In the genomic region with DNA sequence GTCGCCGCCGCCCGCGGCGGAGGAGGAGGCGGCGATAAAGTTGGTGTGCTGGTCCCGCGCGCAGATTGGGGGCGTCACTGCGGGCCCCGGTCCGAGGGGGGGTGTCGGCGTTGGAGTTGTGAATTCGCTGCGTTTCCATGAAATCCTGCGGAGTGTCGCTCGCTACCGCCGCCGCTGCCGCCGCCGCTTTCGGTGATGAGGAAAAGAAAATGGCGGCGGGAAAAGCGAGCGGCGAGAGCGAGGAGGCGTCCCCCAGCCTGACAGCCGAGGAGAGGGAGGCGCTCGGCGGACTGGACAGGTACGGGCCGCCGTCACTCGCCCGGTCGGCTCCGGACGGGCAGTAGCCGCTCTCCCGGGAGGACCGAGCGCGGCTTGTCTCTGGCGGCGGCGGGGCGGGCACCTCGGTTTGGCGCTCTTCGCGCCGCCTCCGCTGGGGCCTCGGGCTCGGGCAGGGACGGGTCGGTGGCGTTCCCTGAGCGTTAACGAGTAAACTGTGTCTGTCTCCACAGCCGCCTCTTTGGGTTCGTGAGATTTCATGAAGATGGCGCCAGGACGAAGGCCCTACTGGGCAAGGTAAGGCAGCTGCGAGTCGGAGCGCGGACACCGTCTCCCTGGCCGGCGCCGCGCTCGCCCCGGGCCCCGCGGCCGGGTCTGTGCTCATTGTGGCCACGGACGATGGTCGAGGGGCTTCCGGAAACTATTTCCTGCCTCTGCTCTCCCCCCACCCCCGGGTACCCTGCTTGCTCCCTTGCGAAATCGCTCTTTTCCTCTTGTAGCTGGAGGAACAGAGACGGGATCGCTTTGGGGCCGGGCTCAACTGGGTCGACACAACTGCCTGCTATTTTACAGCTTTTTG, we compare ENCODE assay signal across 8 cellular contexts. TPM values are rescaled to one million over a fixed set of nuclear protein-coding genes. Genes with fewer than 3 reads are reported as not detected.
DNase-seq lines count a peak whose midpoint lies in the region; ATAC-seq and TF ChIP-seq lines count a peak whose summit lies in the region.

No MANE protein-coding gene starts in this region.

- H3K27ac ChIP-seq in PC-9, result peak overlapping the region; percentile 73
- peak overlapping the region; percentile 96 to 97 for H3K27ac ChIP-seq in thoracic aorta

- peaks cover 9% of the 10 kb centered on the region for H3K4me1 Mint-ChIP-seq in neural crest cell

- no peaks in the 10 kb centered on the region for H3K9me2 ChIP-seq in PC-9 (ENCODE audit: insufficient read depth)

- H3K4me2 ChIP-seq in PC-9, result peak overlapping the region; percentile 75

- TF ChIP-seq CTCF in PC-9 (conservative IDR thresholded peaks at IDR 0.05), result no peak
- TF ChIP-seq CTCF in fibroblast of the aortic adventitia (IDR thresholded peaks at IDR 0.05; ENCODE audit: insufficient read depth, low read length), result no peak
- TF ChIP-seq CTCF in neural crest cell (conservative IDR thresholded peaks at IDR 0.05), result no peak
- TF ChIP-seq CTCF in thoracic aorta (IDR thresholded peaks at IDR 0.05), result no peak

- CTCF ChIA-PET in PC-9 (lab: Charles Lee), result interaction anchor here (0.7 kb wide), 1 partner anchor 228 kb away, joined by 8 read pairs; no protein-coding TSS in a partner anchor

- H3K36me3 Mint-ChIP-seq in neural crest cell (ENCODE audit: low read depth), result no peaks in the 10 kb centered on the region

- intact Hi-C loops in PC-9 (cut with micrococcal nuclease; ENCODE audit: unreplicated experiment), result loop anchor here (2.0 kb wide), 1 partner anchor 197 kb away; no protein-coding TSS in a partner anchor

- peak overlapping the region; percentile 98 for H3K4me3 Mint-ChIP-seq in neural crest cell

- BruUV-seq in PC-9 (replicated peaks; lab: Mats Ljungman, UMichigan), result TSS peak; percentile 58

- H3K27me3 Mint-ChIP-seq in neural crest cell (ENCODE audit: low read depth), result no peaks in the 10 kb centered on the region

- peak overlapping the region; percentile 96 for H3K27ac Mint-ChIP-seq in neural crest cell (ENCODE audit: unreplicated experiment)

- peak overlapping the region; percentile 58; the same call in 1 of the 2 replicates for H2AFZ ChIP-seq in PC-9

- POLR2A ChIA-PET in PC-9 (lab: Charles Lee; ENCODE audit: unreplicated experiment), result interaction anchor here (0.6 kb wide), 1 partner anchor 1963 kb away, joined by 3 read pairs; a partner anchor contains a TSS

- H3F3A ChIP-seq in PC-9 (ENCODE audit: insufficient read depth, low read depth), result no peaks in the 10 kb centered on the region

- H3K9me3 Mint-ChIP-seq in neural crest cell, result no peaks in the 10 kb centered on the region

- H3K4me3 ChIP-seq in PC-9, result peak overlapping the region; percentile 62
- H3K4me3 ChIP-seq in fibroblast of the aortic adventitia (ENCODE audit: low read depth, low read length), result peak overlapping the region; percentile 75
- peak overlapping the region; percentile 91 for H3K4me3 ChIP-seq in thoracic aorta

- no peaks in the 10 kb centered on the region for H4K20me1 ChIP-seq in PC-9 (ENCODE audit: insufficient read depth)

- peaks cover 7% of the 10 kb centered on the region; the same call in 1 of the 2 replicates for H3K4me1 ChIP-seq in PC-9 (replicated peaks; ENCODE audit: insufficient read depth)
- peaks cover 0 to 10% of the 10 kb centered on the region in 2 donors for H3K4me1 ChIP-seq in thoracic aorta (ENCODE audit: control insufficient read depth in 1 of 2, low read depth in 2 of 2)

- ATAC-seq in HG02970 (IDR thresholded peaks at IDR 0.05; ENCODE audit: low FRiP score, unreplicated experiment) (peak; percentile 10), thoracic aorta (ENCODE audit: insufficient number of reproducible peaks, low FRiP score, low read depth) (no peak), GM19463 (IDR thresholded peaks at IDR 0.05; ENCODE audit: unreplicated experiment) (no peak)

- in situ Hi-C loops in G401 (cut with HindIII; ENCODE audit: low sequenced_read_pairs), result no loop called here

- H3K79me2 ChIP-seq in PC-9 (ENCODE audit: low read depth), result peaks cover 45% of the 10 kb centered on the region

- H3K36me3 ChIP-seq in PC-9 (ENCODE audit: low read depth) (no peaks in the 10 kb centered on the region), thoracic aorta (no peaks in the 10 kb centered on the region)

- DNase-seq in G401 (ENCODE audit: low spot score) (peak; percentile 41), PC-9 (peak in 1 of 2 experiments; percentile 12), fibroblast of the aortic adventitia (ENCODE audit: low read depth) (peak; percentile 51), neural crest cell (ENCODE audit: low read depth, low spot score) (peak; percentile 15), thoracic aorta (ENCODE audit: low spot score) (peak; percentile 3)
- DNase-seq in activated T-helper 9 cell treated with anti-CD3 and anti-CD28 coated beads, Interleukin-2, amount 50 U/mL, for 16 hours (ENCODE audit: low read depth), result peak; percentile 43

- H3K27me3 ChIP-seq in PC-9 (ENCODE audit: insufficient read depth, low read depth) (no peaks in the 10 kb centered on the region), thoracic aorta (replicated peaks; ENCODE audit: insufficient read depth) (no peaks in the 10 kb centered on the region)

- H3K9me3 ChIP-seq in PC-9 (ENCODE audit: insufficient read depth, low read depth) (no peaks in the 10 kb centered on the region), thoracic aorta (no peaks in the 10 kb centered on the region)

RNA-seq across cellular contexts. Expression of a gene that starts 0.7 kb away (rescaled TPM):
- 9.9 and 17.3 TPM in 2 replicates for total RNA-seq in G401 (2014; rRNA removed; shearing (Covaris generic))
- 12.2 and 20.5 TPM in 2 replicates for total RNA-seq in PC-9 (2021)
- total RNA-seq in fibroblast of the aortic adventitia (ENCODE audit: low replicate concordance), result 8.7 and 20.6 TPM in 2 replicates
- total RNA-seq in neural crest cell, result 20.2 and 21.4 TPM in 2 replicates
- total RNA-seq in thoracic aorta, result 10 to 100 TPM; 18.3 to 26.9 TPM

RNA-seq across cellular contexts. Expression of a gene that starts 29.8 kb away (rescaled TPM):
- not detected in 2 replicates for total RNA-seq in G401 (2014; rRNA removed; shearing (Covaris generic))
- not detected in 2 replicates for total RNA-seq in PC-9 (2021)
- total RNA-seq in fibroblast of the aortic adventitia (ENCODE audit: low replicate concordance), result not detected in 2 replicates
- not detected in 2 replicates for total RNA-seq in neural crest cell
- not detected for total RNA-seq in thoracic aorta
